18 cellular contexts compared by ENCODE assay signal in genomic region chr5:59186623-59187022, GRCh38.
DNase-seq lines count a peak whose midpoint lies in the region; ATAC-seq, FAIRE-seq and TF ChIP-seq lines count a peak whose summit lies in the region.
"Had no signal": no experiment of that assay in that cellular context is flagged by ENCODE, and none has a peak within 500 bp of the region (broad histone marks: within the 10 kb centered on the region; RNA-seq: fewer than 3 reads in every experiment).

No MANE protein-coding gene starts in this region.

- no peaks in the 10 kb centered on the region for H3K27me3 ChIP-seq in astrocyte (ENCODE audit: insufficient read depth, low read length)
- H3K27me3 ChIP-seq in aorta (ENCODE audit: control insufficient read depth in 1 of 2, insufficient read depth in 2 of 2, low read length in 1 of 2): no peaks in the 10 kb centered on the region

- H3K4me3 Mint-ChIP-seq in astrocyte (ENCODE audit: unreplicated experiment): no peak overlapping the region

- WGBS in aorta, 2 donors: 59 to 60% methylated on average over 8 of the region's 8 CpGs

- peaks cover 3% of the 10 kb centered on the region for H3K27me3 Mint-ChIP-seq in astrocyte (ENCODE audit: low read depth, unreplicated experiment)

- no peak overlapping the region for H3K9ac ChIP-seq in astrocyte (ENCODE audit: low read length)

- no peaks in the 10 kb centered on the region for H3K79me2 ChIP-seq in astrocyte (ENCODE audit: insufficient read depth, low read length)

- no peaks in the 10 kb centered on the region for H4K20me1 ChIP-seq in astrocyte (ENCODE audit: insufficient read depth, low read length)

- H3K4me3 ChIP-seq in astrocyte (ENCODE audit: insufficient read depth, low read depth, low read length) (no peak overlapping the region), aorta (ENCODE audit: low read length in 2 of 2) (no peak overlapping the region)

- no peak for ATAC-seq in aorta (ENCODE audit: low FRiP score)
- ATAC-seq: Panc1 had no signal

- no peaks in the 10 kb centered on the region for H3K4me1 ChIP-seq in astrocyte (ENCODE audit: insufficient read depth, low read length)
- no peaks in the 10 kb centered on the region for H3K4me1 ChIP-seq in aorta (ENCODE audit: control insufficient read depth in 1 of 2, insufficient read depth in 2 of 2, low read length in 2 of 2)

- H2AFZ ChIP-seq in astrocyte (ENCODE audit: low read depth, low read length): no peak overlapping the region

- H3K27ac Mint-ChIP-seq in astrocyte (ENCODE audit: unreplicated experiment): no peak overlapping the region

- no peaks in the 10 kb centered on the region for H3K36me3 Mint-ChIP-seq in astrocyte (ENCODE audit: low read depth, unreplicated experiment)

- H3K4me1 Mint-ChIP-seq in astrocyte (ENCODE audit: low read depth, unreplicated experiment): peaks cover 3% of the 10 kb centered on the region

- no peak overlapping the region for H3K27ac ChIP-seq in astrocyte (ENCODE audit: low read depth, low read length)
- no peak overlapping the region for H3K27ac ChIP-seq in aorta (ENCODE audit: low read depth in 1 of 2, low read length in 2 of 2)

- no peak for TF ChIP-seq CTCF in astrocyte (IDR thresholded peaks at IDR 0.05; ENCODE audit: insufficient read depth, low read depth, low read length)

- intact Hi-C loops in aorta (cut with DNase I): loop anchor here in 1 of 2 donors (5.0 to 10.0 kb wide), 2 partner anchors 181 to 488 kb away; no protein-coding TSS in a partner anchor

- no peak overlapping the region for H3K4me2 ChIP-seq in astrocyte (ENCODE audit: low read length)

- no peak for FAIRE-seq in astrocyte (lab: Jason Lieb, UNC)
- FAIRE-seq: H54 had no signal

- H3K36me3 ChIP-seq in astrocyte (ENCODE audit: insufficient read depth, low read length): no peaks in the 10 kb centered on the region
- peaks cover 0 to 2% of the 10 kb centered on the region in 2 donors for H3K36me3 ChIP-seq in aorta (ENCODE audit: control insufficient read depth in 1 of 2, insufficient read depth in 2 of 2, low read length in 1 of 2)

- H3K9me3 Mint-ChIP-seq in astrocyte (ENCODE audit: unreplicated experiment): no peaks in the 10 kb centered on the region

- no peaks in the 10 kb centered on the region for H3K9me3 ChIP-seq in astrocyte (ENCODE audit: insufficient read depth, low read depth, low read length)
- no peaks in the 10 kb centered on the region for H3K9me3 ChIP-seq in aorta (ENCODE audit: control insufficient read depth, low read length)

- DNase-seq in NCI-H82 (lab: John Stamatoyannopoulos, UW): peak; percentile 21
- DNase-seq in NCI-H82 treated with DMSO at 0.1 percent for 48 hours (lab: John Stamatoyannopoulos, UW; ENCODE audit: unreplicated experiment): no peak
- peak; percentile 76 for DNase-seq in DMS114 treated with DMSO at 0.1 percent for 48 hours (lab: John Stamatoyannopoulos, UW; ENCODE audit: unreplicated experiment)
- peak; percentile 55 for DNase-seq in astrocyte (ENCODE audit: low read depth)
- DNase-seq in retina: peak; percentile 68
- no peak for DNase-seq in NCI-H446 (lab: John Stamatoyannopoulos, UW)
- DNase-seq in aorta: no peak
- DNase-seq in NCI-H146 treated with DMSO at 0.1 percent for 48 hours (lab: John Stamatoyannopoulos, UW; ENCODE audit: unreplicated experiment): no peak
- DNase-seq: C1 segment of cervical spinal cord, DMS153, EL, Kasumi-1, NCI-H2029 treated with DMSO at 0.1 percent for 48 hours, NCI-H345, NCI-H69, SHP77 had no signal

Comparison
In these comparisons a context has a peak if more than half of its experiments do, and no peak if none do; other contexts are left out.
1. DNase-seq: peak in NCI-H82 (single experiment), DMS114 treated with DMSO at 0.1 percent for 48 hours (single experiment), astrocyte (single experiment) and retina (single experiment); none in NCI-H82 treated with DMSO at 0.1 percent for 48 hours (single experiment), NCI-H446 (0 of 2), aorta (0 of 2) and NCI-H146 treated with DMSO at 0.1 percent for 48 hours (single experiment).